In the genomic region with DNA sequence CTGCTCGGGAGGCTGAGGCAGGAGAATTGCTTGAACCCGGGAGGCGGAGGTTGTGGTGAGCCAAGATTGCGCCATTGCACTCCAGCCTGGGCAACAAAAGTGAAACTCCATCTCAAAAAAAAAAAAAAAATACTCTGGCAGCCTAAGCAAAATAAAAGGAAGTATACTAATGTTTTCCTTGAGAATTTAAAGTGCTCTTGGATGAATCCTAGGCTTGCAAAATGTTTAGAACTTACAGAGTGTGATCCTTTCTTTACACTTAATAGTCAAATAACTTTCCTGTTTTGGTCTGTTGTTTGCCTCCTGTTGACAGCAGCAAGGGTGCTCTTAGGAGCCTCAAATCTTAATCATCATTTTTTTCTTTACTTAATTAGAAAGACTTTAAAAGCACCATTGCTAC, we compare ENCODE assay signal across 5 cellular contexts. TPM values are rescaled to one million over a fixed set of nuclear protein-coding genes. Genes with fewer than 3 reads are reported as not detected.
"Had no signal": no experiment of that assay in that cellular context is flagged by ENCODE, and none has a peak within 500 bp of the region (broad histone marks: within the 10 kb centered on the region; RNA-seq: fewer than 3 reads in every experiment).

No MANE protein-coding gene starts in this region.

RNA-seq across cellular contexts. Expression of a gene that starts 38.9 kb away (rescaled TPM):
- total RNA-seq: esophagus mucosa, left ventricle myocardium superior, mesothelial cell of epicardium, neural crest cell, smooth muscle cell had no signal
